ENCODE assay signal across 8 cellular contexts in genomic region chr6:75611702-75612375, GRCh38. TPM values are rescaled to one million over a fixed set of nuclear protein-coding genes. Genes with fewer than 3 reads are reported as not detected.
DNase-seq lines count a peak whose midpoint lies in the region; ATAC-seq and TF ChIP-seq lines count a peak whose summit lies in the region.

No MANE protein-coding gene starts in this region.

- H3K4me1 Mint-ChIP-seq in CD4-positive, alpha-beta memory T cell, result peaks cover 69 to 97% (median 81%) of the 10 kb centered on the region in 4 donors
- H3K4me1 Mint-ChIP-seq in activated CD4-positive, alpha-beta memory T cell treated with anti-CD3 and anti-CD28 coated beads for 36 hours (ENCODE audit: low read depth), result peaks cover 85% of the 10 kb centered on the region
- H3K4me1 Mint-ChIP-seq in osteocyte (ENCODE audit: unreplicated experiment), result peaks cover 70% of the 10 kb centered on the region

- no peaks in the 10 kb centered on the region for H3K27me3 ChIP-seq in CD4-positive, alpha-beta memory T cell (ENCODE audit: insufficient read depth, low read length)

- CTCF ChIA-PET in CD4-positive, alpha-beta memory T cell (lab: Charles Lee; ENCODE audit: partially characterized antibody), result interaction anchor here (1.1 to 1.4 kb wide), 3 partner anchors 9 to 49 kb away, joined by 3 read pairs; no protein-coding TSS in a partner anchor
- CTCF ChIA-PET in activated CD4-positive, alpha-beta memory T cell treated with anti-CD3 and anti-CD28 coated beads for 36 hours (lab: Charles Lee), result interaction anchor here (0.8 to 1.3 kb wide), 4 partner anchors 9 to 48 kb away, joined by 3 to 4 read pairs (median 3); partner anchors contain the start of gene SENP6

- no peak overlapping the region for H3K27ac ChIP-seq in CD4-positive, alpha-beta memory T cell (ENCODE audit: low read depth, low read length)
- H3K27ac ChIP-seq in substantia nigra (ENCODE audit: low read depth, low read length, poor library complexity, severe bottlenecking), result no peak overlapping the region

- intact Hi-C loops in CD4-positive, alpha-beta memory T cell (cut with micrococcal nuclease), result loop anchor here (1.0 to 2.0 kb wide), 2 partner anchors 9 to 13 kb away; no protein-coding TSS in a partner anchor
- intact Hi-C loops in activated CD4-positive, alpha-beta memory T cell treated with anti-CD3 and anti-CD28 coated beads for 36 hours (cut with micrococcal nuclease), result loop anchor here (1.0 to 5.0 kb wide), 3 partner anchors 9 to 219 kb away; partner anchors contain the start of gene MYO6

- peak overlapping the region in 6 of 7 donors; percentile 5 to 71 (median 52) for H3K27ac Mint-ChIP-seq in CD4-positive, alpha-beta memory T cell
- peak overlapping the region; percentile 63 for H3K27ac Mint-ChIP-seq in activated CD4-positive, alpha-beta memory T cell treated with anti-CD3 and anti-CD28 coated beads for 36 hours
- peak overlapping the region; percentile 23 for H3K27ac Mint-ChIP-seq in osteocyte (ENCODE audit: unreplicated experiment)

- POLR2A ChIA-PET in CD4-positive, alpha-beta memory T cell (lab: Charles Lee; ENCODE audit: partially characterized antibody), result interaction anchor here (1.5 to 6.4 kb wide), 2 partner anchors 9 to 10 kb away, joined by 3 to 46 read pairs; partner anchors contain the start of gene SENP6
- POLR2A ChIA-PET in activated CD4-positive, alpha-beta memory T cell treated with anti-CD3 and anti-CD28 coated beads for 36 hours (lab: Charles Lee), result interaction anchor here (2.8 kb wide), 1 partner anchor 9 kb away, joined by 26 read pairs; the partner anchor contains the start of gene SENP6

- H3K4me3 Mint-ChIP-seq in CD4-positive, alpha-beta memory T cell, result peak overlapping the region in 7 of 8 donors; percentile 65 to 88 (median 78)
- peak overlapping the region; percentile 10 for H3K4me3 Mint-ChIP-seq in activated CD4-positive, alpha-beta memory T cell treated with anti-CD3 and anti-CD28 coated beads for 36 hours
- no peak overlapping the region for H3K4me3 Mint-ChIP-seq in osteocyte (ENCODE audit: unreplicated experiment)

- peak; percentile 63 for ATAC-seq in HG02588 (IDR thresholded peaks at IDR 0.05; ENCODE audit: unreplicated experiment)
- ATAC-seq in HG03135 (IDR thresholded peaks at IDR 0.05; ENCODE audit: unreplicated experiment), result no peak

- H3K4me3 ChIP-seq in CD4-positive, alpha-beta memory T cell (ENCODE audit: low read length in 2 of 2), result no peak overlapping the region

- H3K36me3 Mint-ChIP-seq in CD4-positive, alpha-beta memory T cell, result peaks cover under 1 to 5% of the 10 kb centered on the region in 2 donors
- H3K36me3 Mint-ChIP-seq in activated CD4-positive, alpha-beta memory T cell treated with anti-CD3 and anti-CD28 coated beads for 36 hours, result peaks cover 2% of the 10 kb centered on the region
- peaks cover 3% of the 10 kb centered on the region for H3K36me3 Mint-ChIP-seq in osteocyte (ENCODE audit: unreplicated experiment)

- no peaks in the 10 kb centered on the region for H3K9me3 ChIP-seq in CD4-positive, alpha-beta memory T cell (ENCODE audit: control insufficient read depth in 1 of 2, low read length in 2 of 2)

- no peak for TF ChIP-seq CTCF in osteocyte (IDR thresholded peaks at IDR 0.05)

- H3K27me3 Mint-ChIP-seq in CD4-positive, alpha-beta memory T cell, result no peaks in the 10 kb centered on the region
- no peaks in the 10 kb centered on the region for H3K27me3 Mint-ChIP-seq in activated CD4-positive, alpha-beta memory T cell treated with anti-CD3 and anti-CD28 coated beads for 36 hours
- no peaks in the 10 kb centered on the region for H3K27me3 Mint-ChIP-seq in osteocyte (ENCODE audit: unreplicated experiment)

- H3K9me3 Mint-ChIP-seq in CD4-positive, alpha-beta memory T cell, result no peaks in the 10 kb centered on the region
- no peaks in the 10 kb centered on the region for H3K9me3 Mint-ChIP-seq in activated CD4-positive, alpha-beta memory T cell treated with anti-CD3 and anti-CD28 coated beads for 36 hours
- no peaks in the 10 kb centered on the region for H3K9me3 Mint-ChIP-seq in osteocyte (ENCODE audit: unreplicated experiment)

- peaks cover 85% of the 10 kb centered on the region for H3K4me1 ChIP-seq in CD4-positive, alpha-beta memory T cell (ENCODE audit: insufficient read depth, low read length)

- peak in 1 of 5 donors; percentile 67 for DNase-seq in CD4-positive, alpha-beta memory T cell
- DNase-seq in activated CD4-positive, alpha-beta memory T cell treated with anti-CD3 and anti-CD28 coated beads for 36 hours, result peak; percentile 79
- DNase-seq in osteocyte (ENCODE audit: extremely low spot score, unreplicated experiment), result no peak
- no peak for DNase-seq in NCI-H1048 (lab: John Stamatoyannopoulos, UW)
- DNase-seq in substantia nigra (lab: John Stamatoyannopoulos, UW), result no peak
- DNase-seq in GM19240 (ENCODE audit: insufficient read length, low spot score), result no peak

- H3K36me3 ChIP-seq in CD4-positive, alpha-beta memory T cell (ENCODE audit: insufficient read depth, low read length), result no peaks in the 10 kb centered on the region

RNA-seq across cellular contexts. Expression of gene SENP6, which starts 10.2 kb away (rescaled TPM):
- 100 to 1,000 TPM; 131 to 134 TPM for total RNA-seq in CD4-positive, alpha-beta memory T cell
- 10 to 100 TPM; 36.2 to 70.5 TPM for polyA plus RNA-seq in CD4-positive, alpha-beta memory T cell
- total RNA-seq in activated CD4-positive, alpha-beta memory T cell treated with anti-CD3 and anti-CD28 coated beads for 36 hours, result 10 to 100 TPM; 57.1 to 59.4 TPM
- total RNA-seq in osteocyte, result 95.0 and 101 TPM in 2 replicates
